ENCODE assay signal across 30 cellular contexts in genomic region chr12:49872381-49872780, GRCh38. TPM values are rescaled to one million over a fixed set of nuclear protein-coding genes. Genes with fewer than 3 reads are reported as not detected.
DNase-seq lines count a peak whose midpoint lies in the region; ATAC-seq and TF ChIP-seq lines count a peak whose summit lies in the region.
"Had no signal": no experiment of that assay in that cellular context is flagged by ENCODE, and none has a peak within 500 bp of the region (broad histone marks: within the 10 kb centered on the region; RNA-seq: fewer than 3 reads in every experiment).

No MANE protein-coding gene starts in this region.

- CTCF ChIA-PET in activated CD8-positive, alpha-beta T cell treated with anti-CD3 and anti-CD28 coated beads, Interleukin-2, amount 10 ng/mL, durations not matched to agents 7 days and 5 days (lab: Charles Lee): interaction anchor here (1.4 to 2.2 kb wide), 2 partner anchors 74 to 95 kb away, joined by 5 to 6 read pairs; no protein-coding TSS in a partner anchor

- H3K9me3 ChIP-seq in tibial nerve: no peaks in the 10 kb centered on the region
- H3K9me3 ChIP-seq: lower lobe of right lung, suprapubic skin, uterus had no signal

- no peak for TF ChIP-seq EP300 in tibial nerve (IDR thresholded peaks at IDR 0.05)

- TF ChIP-seq POLR2A in tibial nerve (IDR thresholded peaks at IDR 0.05): no peak

- H3K27ac ChIP-seq in dorsolateral prefrontal cortex (peak overlapping the region; percentile 45 to 97 (median 90)), tibial nerve (peak overlapping the region in 2 of 4 donors; percentile 5 to 78)
- H3K27ac ChIP-seq: GM23248, lower lobe of right lung, skin epidermis, suprapubic skin, uterus had no signal

- WGBS in tibial nerve, 2 donors: 89 to 95% methylated on average over 5 of the region's 5 CpGs

- H3K4me3 Mint-ChIP-seq in nephron progenitor cell: no peak overlapping the region
- no peak overlapping the region for H3K4me3 Mint-ChIP-seq in activated CD8-positive, alpha-beta T cell treated with anti-CD3 and anti-CD28 coated beads, Interleukin-2, amount 10 ng/mL, durations not matched to agents 7 days and 5 days
- H3K4me3 Mint-ChIP-seq: activated T-cell treated with anti-CD3 and anti-CD28 coated beads, Interleukin-2, amount 50 U/mL, for 72 hours; CD8-positive, alpha-beta T cell; natural killer cell had no signal

- H3K4me1 ChIP-seq in tibial nerve: peaks cover 0 to 48% (median 14%) of the 10 kb centered on the region in 4 donors

- TF ChIP-seq CTCF in dorsolateral prefrontal cortex (IDR thresholded peaks at IDR 0.05 in 54 of 56, conservative IDR thresholded peaks at IDR 0.05 in 2 of 56; ENCODE audit: low read depth in 1 of 56, partially characterized antibody in 56 of 56): no peak
- no peak for TF ChIP-seq CTCF in nephron progenitor cell (IDR thresholded peaks at IDR 0.05)
- no peak for TF ChIP-seq CTCF in tibial nerve (IDR thresholded peaks at IDR 0.05)

- H3K9me3 Mint-ChIP-seq in nephron progenitor cell: no peaks in the 10 kb centered on the region
- no peaks in the 10 kb centered on the region for H3K9me3 Mint-ChIP-seq in activated CD8-positive, alpha-beta T cell treated with anti-CD3 and anti-CD28 coated beads, Interleukin-2, amount 10 ng/mL, durations not matched to agents 7 days and 5 days (ENCODE audit: insufficient read depth)
- H3K9me3 Mint-ChIP-seq: activated T-cell treated with anti-CD3 and anti-CD28 coated beads, Interleukin-2, amount 50 U/mL, for 72 hours; CD8-positive, alpha-beta T cell; natural killer cell had no signal

- no peak overlapping the region for H3K4me3 ChIP-seq in dorsolateral prefrontal cortex
- H3K4me3 ChIP-seq in tibial nerve: no peak overlapping the region
- H3K4me3 ChIP-seq: GM23248, lower lobe of right lung, skin epidermis, suprapubic skin, uterus had no signal

- H3K4me1 Mint-ChIP-seq in nephron progenitor cell: peaks cover 44% of the 10 kb centered on the region
- H3K4me1 Mint-ChIP-seq in activated CD8-positive, alpha-beta T cell treated with anti-CD3 and anti-CD28 coated beads, Interleukin-2, amount 10 ng/mL, durations not matched to agents 7 days and 5 days (ENCODE audit: low read depth): no peaks in the 10 kb centered on the region

- no peaks in the 10 kb centered on the region for H3K36me3 ChIP-seq in tibial nerve
- H3K36me3 ChIP-seq: lower lobe of right lung, suprapubic skin, uterus had no signal

- intact Hi-C loops in left ventricle myocardium superior (cut with micrococcal nuclease) (no loop called here), Right ventricle myocardium superior (cut with DNase I) (no loop called here), dorsolateral prefrontal cortex (cut with DNase I) (no loop called here)

- POLR2A ChIA-PET in activated CD8-positive, alpha-beta T cell treated with anti-CD3 and anti-CD28 coated beads, Interleukin-2, amount 10 ng/mL, durations not matched to agents 7 days and 5 days (lab: Charles Lee): no interaction called here

- no peaks in the 10 kb centered on the region for H3K36me3 Mint-ChIP-seq in nephron progenitor cell (ENCODE audit: low read depth)
- H3K36me3 Mint-ChIP-seq in activated CD8-positive, alpha-beta T cell treated with anti-CD3 and anti-CD28 coated beads, Interleukin-2, amount 10 ng/mL, durations not matched to agents 7 days and 5 days (ENCODE audit: low read depth): no peaks in the 10 kb centered on the region
- H3K36me3 Mint-ChIP-seq: CD8-positive, alpha-beta T cell; natural killer cell had no signal

- H3K27me3 ChIP-seq in dorsolateral prefrontal cortex (no peaks in the 10 kb centered on the region), tibial nerve (no peaks in the 10 kb centered on the region)
- H3K27me3 ChIP-seq: suprapubic skin, uterus had no signal

- peak; percentile 23 for DNase-seq in left ventricle myocardium superior
- DNase-seq in Right ventricle myocardium superior: no peak
- peak in 1 of 10 donors; percentile 30 for DNase-seq in dorsolateral prefrontal cortex
- no peak for DNase-seq in nephron progenitor cell
- DNase-seq in NCI-H2171 treated with DMSO at 0.1 percent for 48 hours (lab: John Stamatoyannopoulos, UW): no peak
- no peak for DNase-seq in pons (ENCODE audit: low spot score)
- no peak for DNase-seq in tibial nerve (ENCODE audit: low spot score in 2 of 2)
- no peak for DNase-seq in activated CD8-positive, alpha-beta T cell treated with anti-CD3 and anti-CD28 coated beads, Interleukin-2, amount 10 ng/mL, durations not matched to agents 7 days and 5 days
- DNase-seq: activated CD4-positive, alpha-beta T cell treated with anti-CD3 and anti-CD28 coated beads for 48 hours; activated naive CD4-positive, alpha-beta T cell treated with Interleukin-2 at 50 U/mL for 16 hours; activated T-cell treated with anti-CD3 and anti-CD28 coated beads, Interleukin-2, amount 50 U/mL, for 72 hours; AML-193; effector memory CD4-positive, alpha-beta T cell; glutamatergic neuron; lower lobe of right lung; natural killer cell; NCI-H2107; NCI-H748 treated with DMSO at 0.1 percent for 48 hours; SHP77; stimulated activated naive CD4-positive, alpha-beta T cell; SW 1271; T1000 had no signal

- peaks cover 8% of the 10 kb centered on the region for H3K27me3 Mint-ChIP-seq in nephron progenitor cell (ENCODE audit: low read depth, poor library complexity)
- peaks cover 4% of the 10 kb centered on the region for H3K27me3 Mint-ChIP-seq in activated CD8-positive, alpha-beta T cell treated with anti-CD3 and anti-CD28 coated beads, Interleukin-2, amount 10 ng/mL, durations not matched to agents 7 days and 5 days (ENCODE audit: low read depth)

- peak overlapping the region; percentile 86 for H3K27ac Mint-ChIP-seq in nephron progenitor cell
- H3K27ac Mint-ChIP-seq in activated CD8-positive, alpha-beta T cell treated with anti-CD3 and anti-CD28 coated beads, Interleukin-2, amount 10 ng/mL, durations not matched to agents 7 days and 5 days: no peak overlapping the region
- H3K27ac Mint-ChIP-seq: activated T-cell treated with anti-CD3 and anti-CD28 coated beads, Interleukin-2, amount 50 U/mL, for 72 hours; CD8-positive, alpha-beta T cell; natural killer cell had no signal

- ATAC-seq in left ventricle myocardium superior: no peak
- ATAC-seq in Right ventricle myocardium superior (ENCODE audit: poor library complexity): no peak
- no peak for ATAC-seq in activated CD8-positive, alpha-beta T cell treated with anti-CD3 and anti-CD28 coated beads, Interleukin-2, amount 10 ng/mL, durations not matched to agents 7 days and 5 days
- ATAC-seq: activated T-cell treated with anti-CD3 and anti-CD28 coated beads, Interleukin-2, amount 50 U/mL, for 72 hours; CD8-positive, alpha-beta T cell; lower lobe of right lung; natural killer cell had no signal

RNA-seq across cellular contexts. Expression of gene BCDIN3D, which starts 29.5 kb away (rescaled TPM):
- total RNA-seq in left ventricle myocardium superior (2.7 TPM), Right ventricle myocardium superior (2.4 TPM), dorsolateral prefrontal cortex (1 to 10 TPM; 2.4 to 8.0 (median 4.3) TPM), tibial nerve (1 to 10 TPM; 1.2 to 4.2 (median 2.5) TPM)
- 1 to 10 TPM; 7.3 to 7.4 TPM for total RNA-seq in activated CD8-positive, alpha-beta T cell treated with anti-CD3 and anti-CD28 coated beads, Interleukin-2, amount 10 ng/mL, durations not matched to agents 7 days and 5 days

RNA-seq across cellular contexts. Expression of gene FAIM2, which starts 31.3 kb away (rescaled TPM):
- total RNA-seq in left ventricle myocardium superior: 8.2 TPM
- 10.6 TPM for total RNA-seq in Right ventricle myocardium superior
- 1,000 to 10,000 TPM in 2 of 120 experiments, 100 to 1,000 TPM in 118; 390 to 1,056 (median 722) TPM for total RNA-seq in dorsolateral prefrontal cortex
- total RNA-seq in tibial nerve: 10 to 100 TPM in 3 of 4 donors, 1 to 10 TPM in 1; 6.9 to 68.6 (median 36.9) TPM
- total RNA-seq in activated CD8-positive, alpha-beta T cell treated with anti-CD3 and anti-CD28 coated beads, Interleukin-2, amount 10 ng/mL, durations not matched to agents 7 days and 5 days: under 1 TPM; 0.23 to 0.55 TPM
- total RNA-seq: A673; CD8-positive, alpha-beta T cell; mononuclear cell; renal cortical epithelial cell had no signal

RNA-seq across cellular contexts. Expression of gene NCKAP5L, which starts 44.2 kb away (rescaled TPM):
- total RNA-seq in left ventricle myocardium superior (32.3 TPM), Right ventricle myocardium superior (29.0 TPM), dorsolateral prefrontal cortex (10 to 100 TPM; 17.3 to 37.7 (median 25.5) TPM), tibial nerve (10 to 100 TPM; 36.1 to 70.2 (median 44.7) TPM)
- 1 to 10 TPM; 7.2 to 7.7 TPM for total RNA-seq in activated CD8-positive, alpha-beta T cell treated with anti-CD3 and anti-CD28 coated beads, Interleukin-2, amount 10 ng/mL, durations not matched to agents 7 days and 5 days

Comparison
In these comparisons a context has a peak if more than half of its experiments do, and no peak if none do; other contexts are left out.
1. RNA of gene FAIM2, which starts 31.3 kb away (total RNA-seq): 390 to 1,056 TPM in dorsolateral prefrontal cortex; 6.9 to 68.6 TPM in tibial nerve, 10.6 TPM in Right ventricle myocardium superior (single experiment), 8.2 TPM in left ventricle myocardium superior (single experiment) and 0.23 to 0.55 TPM in activated CD8-positive, alpha-beta T cell treated with anti-CD3 and anti-CD28 coated beads, Interleukin-2, amount 10 ng/mL, durations not matched to agents 7 days and 5 days; every median in the first group is over 4 times any median in the second.